ENCODE assay signal across 1 cellular context in the genomic region with DNA sequence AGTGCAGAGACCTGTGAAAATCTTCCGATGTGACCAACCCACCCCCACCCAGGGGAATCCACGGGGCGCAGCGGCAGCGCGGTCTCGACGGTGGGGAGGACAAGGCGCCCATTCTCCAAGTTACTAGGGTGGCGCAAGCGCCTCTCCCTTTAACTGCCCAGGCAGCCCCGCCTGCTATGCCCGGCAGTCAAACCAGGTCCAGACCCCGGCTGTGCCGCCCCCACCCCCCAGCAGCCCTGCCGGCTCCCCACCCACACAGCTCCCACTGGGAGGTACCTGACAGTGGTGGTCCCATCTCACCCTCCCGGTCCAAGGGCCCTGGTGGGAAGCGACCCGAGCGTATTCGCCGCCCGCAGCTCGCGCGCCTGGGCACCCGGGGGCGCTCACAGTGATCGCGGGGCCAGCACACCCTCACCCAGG.
TF ChIP-seq lines count a peak whose summit lies in the region.

No MANE protein-coding gene starts in this region.

TF ChIP-seq in SK-N-SH treated with all-trans-retinoic acid at 6 μM for 48 hours, 23 proteins besides CTCF, POLR2A, EP300 and RAD21 (continued from another document):
- TF ChIP-seq, protein P1, sequence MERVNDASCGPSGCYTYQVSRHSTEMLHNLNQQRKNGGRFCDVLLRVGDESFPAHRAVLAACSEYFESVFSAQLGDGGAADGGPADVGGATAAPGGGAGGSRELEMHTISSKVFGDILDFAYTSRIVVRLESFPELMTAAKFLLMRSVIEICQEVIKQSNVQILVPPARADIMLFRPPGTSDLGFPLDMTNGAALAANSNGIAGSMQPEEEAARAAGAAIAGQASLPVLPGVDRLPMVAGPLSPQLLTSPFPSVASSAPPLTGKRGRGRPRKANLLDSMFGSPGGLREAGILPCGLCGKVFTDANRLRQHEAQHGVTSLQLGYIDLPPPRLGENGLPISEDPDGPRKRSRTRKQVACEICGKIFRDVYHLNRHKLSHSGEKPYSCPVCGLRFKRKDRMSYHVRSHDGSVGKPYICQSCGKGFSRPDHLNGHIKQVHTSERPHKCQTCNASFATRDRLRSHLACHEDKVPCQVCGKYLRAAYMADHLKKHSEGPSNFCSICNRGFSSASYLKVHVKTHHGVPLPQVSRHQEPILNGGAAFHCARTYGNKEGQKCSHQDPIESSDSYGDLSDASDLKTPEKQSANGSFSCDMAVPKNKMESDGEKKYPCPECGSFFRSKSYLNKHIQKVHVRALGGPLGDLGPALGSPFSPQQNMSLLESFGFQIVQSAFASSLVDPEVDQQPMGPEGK (CRISPR knock-in tag; IDR thresholded peaks at IDR 0.05; ENCODE audit: borderline replicate concordance) = no peak
- no peak for TF ChIP-seq ZFP30 (CRISPR knock-in tag; IDR thresholded peaks at IDR 0.05)
- no peak for TF ChIP-seq SNAI2 (CRISPR knock-in tag; IDR thresholded peaks at IDR 0.05)
- TF ChIP-seq ESRRG (CRISPR knock-in tag; IDR thresholded peaks at IDR 0.05) = no peak
- TF ChIP-seq, protein P2, sequence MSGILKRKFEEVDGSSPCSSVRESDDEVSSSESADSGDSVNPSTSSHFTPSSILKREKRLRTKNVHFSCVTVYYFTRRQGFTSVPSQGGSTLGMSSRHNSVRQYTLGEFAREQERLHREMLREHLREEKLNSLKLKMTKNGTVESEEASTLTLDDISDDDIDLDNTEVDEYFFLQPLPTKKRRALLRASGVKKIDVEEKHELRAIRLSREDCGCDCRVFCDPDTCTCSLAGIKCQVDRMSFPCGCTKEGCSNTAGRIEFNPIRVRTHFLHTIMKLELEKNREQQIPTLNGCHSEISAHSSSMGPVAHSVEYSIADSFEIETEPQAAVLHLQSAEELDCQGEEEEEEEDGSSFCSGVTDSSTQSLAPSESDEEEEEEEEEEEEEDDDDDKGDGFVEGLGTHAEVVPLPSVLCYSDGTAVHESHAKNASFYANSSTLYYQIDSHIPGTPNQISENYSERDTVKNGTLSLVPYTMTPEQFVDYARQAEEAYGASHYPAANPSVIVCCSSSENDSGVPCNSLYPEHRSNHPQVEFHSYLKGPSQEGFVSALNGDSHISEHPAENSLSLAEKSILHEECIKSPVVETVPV (CRISPR knock-in tag; IDR thresholded peaks at IDR 0.05) = no peak
